In genomic region chr16:50683689-50684374, GRCh38 we compare ENCODE assay signal across 8 cellular contexts. TPM values are rescaled to one million over a fixed set of nuclear protein-coding genes. Genes with fewer than 3 reads are reported as not detected.
A peak's percentile ranks its signal among the peaks of the same experiment; 100 is the strongest.
DNase-seq lines count a peak whose midpoint lies in the region; ATAC-seq, FAIRE-seq and TF ChIP-seq lines count a peak whose summit lies in the region.

No MANE protein-coding gene starts in this region.

- under 1% methylated on average over 12 of the region's 14 CpGs for WGBS in K562 (ENCODE audit: insufficient coverage, low coverage, missing lambda C conversion rate)
- WGBS in aorta, 2 donors: 84 to 87% methylated on average over 14 of the region's 14 CpGs

- CTCF ChIA-PET in K562 (lab: Yijun Ruan, JAX; ENCODE audit: low intra/inter-chr PET ratio): no interaction called here

- FAIRE-seq in K562 (lab: Jason Lieb, UNC): no peak

- no peaks in the 10 kb centered on the region for H3K79me2 ChIP-seq in K562 (ENCODE audit: control insufficient read depth, insufficient read depth, low read length)

- peak; percentile 83 for DNase-seq in NOMO-1 treated with DMSO at 0.1 percent for 48 hours (lab: John Stamatoyannopoulos, UW; ENCODE audit: unreplicated experiment)
- no peak for DNase-seq in K562 (ENCODE audit: extremely low read depth in 1 of 4, low spot score in 3 of 4)
- DNase-seq in aorta: peak in 1 of 2 donors; percentile 66
- DNase-seq in cerebellar nuclear complex (lab: John Stamatoyannopoulos, UW): no peak
- DNase-seq in GM19238 (ENCODE audit: insufficient read length, low spot score): no peak
- no peak for DNase-seq in NCI-H510A treated with DMSO at 0.1 percent for 48 hours (lab: John Stamatoyannopoulos, UW)

- no peak for TF ChIP-seq RAD21 in K562 (CRISPR knock-in tag; conservative IDR thresholded peaks at IDR 0.05 in 1 of 2, IDR thresholded peaks at IDR 0.05 in 1 of 2)

- H3K9me3 ChIP-seq in K562 (replicated peaks; ENCODE audit: control insufficient read depth, insufficient read depth, low read depth, low read length) (no peaks in the 10 kb centered on the region), aorta (ENCODE audit: control insufficient read depth, low read length) (no peaks in the 10 kb centered on the region)

- ATAC-seq in GM18868 (IDR thresholded peaks at IDR 0.05; ENCODE audit: unreplicated experiment) (peak; percentile 66), HG02610 (IDR thresholded peaks at IDR 0.05; ENCODE audit: unreplicated experiment) (peak; percentile 73), K562 (no peak), aorta (ENCODE audit: low FRiP score) (peak; percentile 30)

- no peaks in the 10 kb centered on the region for H3K9me1 ChIP-seq in K562 (ENCODE audit: control insufficient read depth, insufficient read depth, low read length)

- no TSS peak for BruUV-seq in K562 (replicated peaks; lab: Mats Ljungman, UMichigan)

- H3K4me2 ChIP-seq in K562 (ENCODE audit: insufficient read depth, low read length): no peak overlapping the region

- H3K4me1 ChIP-seq in K562 (replicated peaks in 1 of 2; ENCODE audit: control insufficient read depth in 2 of 2, insufficient read depth in 2 of 2, low read length in 2 of 2): no peaks in the 10 kb centered on the region
- H3K4me1 ChIP-seq in aorta (ENCODE audit: control insufficient read depth in 1 of 2, insufficient read depth in 2 of 2, low read length in 2 of 2): no peaks in the 10 kb centered on the region

- intact Hi-C loops in K562 (cut with micrococcal nuclease): no loop called here
- intact Hi-C loops in aorta (cut with DNase I): no loop called here

- TF ChIP-seq POLR2A in K562 (conservative IDR thresholded peaks at IDR 0.05): no peak

- H3K27ac ChIP-seq in K562 (ENCODE audit: extremely low read depth, low read depth, low read length): no peak overlapping the region
- no peak overlapping the region for H3K27ac ChIP-seq in aorta (ENCODE audit: low read depth in 1 of 2, low read length in 2 of 2)

- H3K4me3 ChIP-seq in K562: no peak overlapping the region
- H3K4me3 ChIP-seq in aorta (ENCODE audit: low read length in 2 of 2): no peak overlapping the region

- in situ Hi-C loops in K562 (cut with MboI): no loop called here

- POLR2A ChIA-PET in K562 (lab: Yijun Ruan, JAX): interaction anchor here (0.6 to 0.7 kb wide), 2 partner anchors 36 to 380 kb away, joined by 3 read pairs; no protein-coding TSS in a partner anchor

- H3K27me3 ChIP-seq in K562 (ENCODE audit: control insufficient read depth in 2 of 2, insufficient read depth in 2 of 2, low read length in 2 of 2) (peaks cover 8 to 40% of the 10 kb centered on the region in 2 experiments; a peak in 3 of 5 replicates), aorta (ENCODE audit: control insufficient read depth in 1 of 2, insufficient read depth in 2 of 2, low read length in 1 of 2) (no peaks in the 10 kb centered on the region)

- H3K36me3 ChIP-seq in K562 (ENCODE audit: control insufficient read depth, insufficient read depth, low read length): no peaks in the 10 kb centered on the region
- H3K36me3 ChIP-seq in aorta (ENCODE audit: control insufficient read depth in 1 of 2, insufficient read depth in 2 of 2, low read length in 1 of 2): no peaks in the 10 kb centered on the region

- no peak overlapping the region for H2AFZ ChIP-seq in K562 (ENCODE audit: low read depth, low read length)

- no peak for TF ChIP-seq CTCF in K562 (IDR thresholded peaks at IDR 0.05 in 2 of 3, conservative IDR thresholded peaks at IDR 0.05 in 1 of 3; ENCODE audit: insufficient read depth in 2 of 3, low read depth in 1 of 3, low read length in 3 of 3)

- no peaks in the 10 kb centered on the region for H4K20me1 ChIP-seq in K562 (replicated peaks; ENCODE audit: control insufficient read depth, insufficient read depth, low read length)

- no peak overlapping the region for H3K9ac ChIP-seq in K562 (ENCODE audit: insufficient read depth in 1 of 2, low read depth in 2 of 2, low read length in 2 of 2)

- no peak for TF ChIP-seq EP300 in K562 (IDR thresholded peaks at IDR 0.05; ENCODE audit: low read length)

TF ChIP-seq in K562, 482 proteins besides CTCF, POLR2A, EP300 and RAD21:
- TF ChIP-seq MBD1 (CRISPR knock-in tag; IDR thresholded peaks at IDR 0.05) (no peak), SPI1 (IDR thresholded peaks at IDR 0.05; ENCODE audit: borderline replicate concordance, low read depth, low read length) (peak; percentile 60; the same call in 1 of the 2 replicates)

RNA-seq across cellular contexts. Expression of gene SNX20, which starts 2.7 kb away (rescaled TPM):
- total RNA-seq in K562 (2011; cell fraction: chromatin; rRNA removed; ENCODE audit: low replicate concordance): not detected in 2 replicates
- total RNA-seq in K562 (2011; cell fraction: nucleolus; rRNA removed): not detected in 2 replicates
- total RNA-seq in K562 (2011; cell fraction: nucleoplasm; rRNA removed): not detected in 2 replicates
- total RNA-seq in K562 (2014; rRNA removed) (not detected in 2 replicates), K562 (2014; rRNA removed; fragmentation: Illumina TruSeq; extraction: Trizol) (not detected in 2 replicates), K562 (2015; rRNA removed; fragmentation: Illumina TruSeq; extraction: Trizol) (0.04 TPM in 2 replicates), K562 (2021) (0.07 and 0.13 TPM in 2 replicates), aorta (1 to 10 TPM; 2.7 to 5.0 TPM)
- polyA plus RNA-seq in K562 (2011; rRNA removed) (not detected in 2 replicates), K562 (2014; fragmentation: Illumina TruSeq; extraction: Trizol) (not detected in 2 replicates), K562 (2014; fragmentation: Nextera tagmentation; extraction: Ambion mirVana) (not detected), K562 (2014; rRNA removed) (not detected in 2 replicates), aorta (1 to 10 TPM in 1 of 2 donors, under 1 TPM in 1; 0.41 to 1.8 TPM)
- not detected in 2 replicates for polyA plus RNA-seq in K562 (2011; cell fraction: cytosol; rRNA removed)
- not detected in 2 replicates for polyA plus RNA-seq in K562 (2011; cell fraction: nucleus; rRNA removed)
- polyA plus RNA-seq in K562 (2012): 0.03 TPM in 1 of 2 replicates, not detected in the other
- polyA minus RNA-seq in K562 (2011; rRNA and poly(A)+ RNA removed): not detected in 2 replicates
- polyA minus RNA-seq in K562 (2011; cell fraction: cytosol; rRNA and poly(A)+ RNA removed): not detected in 2 replicates
- polyA minus RNA-seq in K562 (2011; cell fraction: nucleus; rRNA and poly(A)+ RNA removed): not detected in 2 replicates

RNA-seq across cellular contexts. Expression of gene NOD2, which starts 9.6 kb away (rescaled TPM):
- total RNA-seq in K562 (2011; cell fraction: chromatin; rRNA removed; ENCODE audit: low replicate concordance): not detected in 2 replicates
- not detected in 2 replicates for total RNA-seq in K562 (2011; cell fraction: nucleolus; rRNA removed)
- total RNA-seq in K562 (2011; cell fraction: nucleoplasm; rRNA removed): not detected in 2 replicates
- total RNA-seq in K562 (2014; rRNA removed) (not detected in 2 replicates), K562 (2014; rRNA removed; fragmentation: Illumina TruSeq; extraction: Trizol) (not detected in 2 replicates), K562 (2015; rRNA removed; fragmentation: Illumina TruSeq; extraction: Trizol) (0.04 TPM in 1 of 2 replicates, not detected in the other), K562 (2021) (not detected in 2 replicates), aorta (1 to 10 TPM; 3.7 to 9.3 TPM)
- polyA plus RNA-seq in K562 (2011; rRNA removed) (not detected in 2 replicates), K562 (2014; fragmentation: Illumina TruSeq; extraction: Trizol) (not detected in 2 replicates), K562 (2014; fragmentation: Nextera tagmentation; extraction: Ambion mirVana) (not detected), K562 (2014; rRNA removed) (not detected in 2 replicates), aorta (under 1 TPM; 0.31 to 0.38 TPM)
- not detected in 2 replicates for polyA plus RNA-seq in K562 (2011; cell fraction: cytosol; rRNA removed)
- not detected in 2 replicates for polyA plus RNA-seq in K562 (2011; cell fraction: nucleus; rRNA removed)
- polyA plus RNA-seq in K562 (2012): 0.18 TPM in 1 of 2 replicates, not detected in the other
- polyA minus RNA-seq in K562 (2011; rRNA and poly(A)+ RNA removed): 0.30 TPM in 1 of 2 replicates, not detected in the other
- not detected in 2 replicates for polyA minus RNA-seq in K562 (2011; cell fraction: cytosol; rRNA and poly(A)+ RNA removed)
- not detected in 2 replicates for polyA minus RNA-seq in K562 (2011; cell fraction: nucleus; rRNA and poly(A)+ RNA removed)

RNA-seq across cellular contexts. Expression of gene CYLD, which starts 58.1 kb away (rescaled TPM):
- 8.0 and 30.7 TPM in 2 replicates for total RNA-seq in K562 (2011; cell fraction: chromatin; rRNA removed; ENCODE audit: low replicate concordance)
- 4.3 and 6.3 TPM in 2 replicates for total RNA-seq in K562 (2011; cell fraction: nucleolus; rRNA removed)
- 8.1 and 14.1 TPM in 2 replicates for total RNA-seq in K562 (2011; cell fraction: nucleoplasm; rRNA removed)
- 3.6 and 5.4 TPM in 2 replicates for total RNA-seq in K562 (2014; rRNA removed)
- total RNA-seq in K562 (2014; rRNA removed; fragmentation: Illumina TruSeq; extraction: Trizol): 6.8 and 7.6 TPM in 2 replicates
- 4.2 and 4.8 TPM in 2 replicates for total RNA-seq in K562 (2015; rRNA removed; fragmentation: Illumina TruSeq; extraction: Trizol)
- 6.2 and 6.4 TPM in 2 replicates for total RNA-seq in K562 (2021)
- 3.7 and 7.4 TPM in 2 replicates for polyA plus RNA-seq in K562 (2011; rRNA removed)
- 1.5 and 2.0 TPM in 2 replicates for polyA plus RNA-seq in K562 (2011; cell fraction: cytosol; rRNA removed)
- polyA plus RNA-seq in K562 (2011; cell fraction: nucleus; rRNA removed): 4.9 and 6.5 TPM in 2 replicates
- 3.8 and 5.5 TPM in 2 replicates for polyA plus RNA-seq in K562 (2012)
- 5.3 and 5.8 TPM in 2 replicates for polyA plus RNA-seq in K562 (2014; fragmentation: Illumina TruSeq; extraction: Trizol)
- 1 to 10 TPM; 4.3 to 5.2 TPM for polyA plus RNA-seq in K562 (2014; fragmentation: Nextera tagmentation; extraction: Ambion mirVana)
- polyA plus RNA-seq in K562 (2014; rRNA removed): 2.8 and 3.4 TPM in 2 replicates
- 9.5 and 9.9 TPM in 2 replicates for polyA minus RNA-seq in K562 (2011; rRNA and poly(A)+ RNA removed)
- 2.3 and 3.8 TPM in 2 replicates for polyA minus RNA-seq in K562 (2011; cell fraction: cytosol; rRNA and poly(A)+ RNA removed)
- 11.0 and 15.2 TPM in 2 replicates for polyA minus RNA-seq in K562 (2011; cell fraction: nucleus; rRNA and poly(A)+ RNA removed)
- total RNA-seq in aorta: 10 to 100 TPM; 59.0 to 65.1 TPM
- 10 to 100 TPM; 15.8 to 26.4 TPM for polyA plus RNA-seq in aorta
